In the genomic region with DNA sequence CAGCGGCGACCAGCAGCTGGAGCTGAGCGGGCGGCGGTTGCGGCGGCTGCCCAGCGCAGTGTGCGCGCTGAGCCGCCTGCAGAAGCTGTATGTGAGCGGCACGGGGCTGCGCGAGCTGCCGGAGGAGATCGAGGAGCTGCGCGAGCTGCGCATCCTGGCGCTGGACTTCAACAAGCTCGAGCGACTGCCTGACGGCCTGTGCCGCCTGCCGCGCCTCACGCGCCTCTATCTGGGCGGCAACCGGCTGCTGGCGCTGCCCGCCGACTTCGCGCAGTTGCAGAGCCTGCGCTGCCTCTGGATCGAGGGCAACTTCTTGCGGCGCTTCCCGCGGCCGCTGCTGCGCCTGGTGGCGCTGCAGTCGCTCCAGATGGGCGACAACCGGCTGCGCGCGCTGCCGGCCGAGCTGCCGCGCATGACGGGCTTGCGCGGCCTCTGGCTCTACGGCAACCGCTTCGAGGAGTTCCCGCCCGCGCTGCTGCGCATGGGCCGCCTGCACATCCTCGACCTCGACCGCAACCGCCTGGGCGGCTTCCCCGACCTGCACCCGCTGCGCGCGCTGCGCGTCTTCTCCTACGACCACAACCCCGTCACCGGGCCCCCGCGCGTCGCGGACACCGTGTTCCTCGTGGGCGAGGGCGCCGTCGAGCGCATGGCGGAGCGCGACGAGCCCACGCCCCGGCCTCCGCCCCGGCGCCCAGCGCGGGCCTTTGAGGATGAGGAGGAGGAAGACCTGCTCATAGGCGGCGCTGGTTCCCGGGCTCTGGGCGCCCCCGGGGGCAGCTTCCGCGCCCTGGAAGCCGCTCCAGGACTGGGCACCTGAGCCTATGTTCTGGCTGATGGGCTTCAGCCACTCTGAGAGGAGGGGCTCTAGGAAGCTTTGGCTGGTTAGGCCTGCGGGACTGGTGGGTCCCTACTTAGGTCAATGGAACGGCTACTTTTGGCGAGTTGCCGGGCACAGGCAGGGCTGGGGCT, we compare ENCODE assay signal across 8 cellular contexts.
DNase-seq lines count a peak whose midpoint lies in the region; ATAC-seq and TF ChIP-seq lines count a peak whose summit lies in the region.

No MANE protein-coding gene starts in this region.

- peak overlapping the region; percentile 80 to 98 (median 91) for H3K4me2 ChIP-seq in BLaER1 treated with 17β-estradiol and CSF1 and Interleukin-3, amounts not matched to agents 10 nM and 100 nM

- peak; percentile 58 for ATAC-seq in GM19452 (IDR thresholded peaks at IDR 0.05; ENCODE audit: unreplicated experiment)
- ATAC-seq in HG02970 (IDR thresholded peaks at IDR 0.05; ENCODE audit: low FRiP score, unreplicated experiment) = no peak

- peaks cover 0 to 63% (median 18%) of the 10 kb centered on the region in 11 experiments; a peak in 11 of 22 replicates for H4K20me1 ChIP-seq in BLaER1 treated with 17β-estradiol and CSF1 and Interleukin-3, amounts not matched to agents 10 nM and 100 nM

- H3K27me3 ChIP-seq in BLaER1 treated with 17β-estradiol and CSF1 and Interleukin-3, amounts not matched to agents 10 nM and 100 nM = peaks cover 57 to 68% (median 60%) of the 10 kb centered on the region in 11 experiments

- TF ChIP-seq CTCF in LNCaP clone FGC (IDR thresholded peaks at IDR 0.05; ENCODE audit: control insufficient read depth, extremely low read depth, insufficient read depth) = peak; percentile 78

- peak overlapping the region; percentile 40 to 68 (median 56); a peak in 19 of 20 replicates for H3K4me3 ChIP-seq in BLaER1 treated with 17β-estradiol and CSF1 and Interleukin-3, amounts not matched to agents 10 nM and 100 nM
- H3K4me3 ChIP-seq in LNCaP clone FGC (ENCODE audit: low read depth, low read length) = peak overlapping the region; percentile 32; the same call in 1 of the 2 replicates

- H3K36me3 ChIP-seq in BLaER1 treated with 17β-estradiol and CSF1 and Interleukin-3, amounts not matched to agents 10 nM and 100 nM = no peaks in the 10 kb centered on the region

- peak overlapping the region in 6 of 11 experiments; percentile 6 to 40 (median 18); a peak in 2 of 22 replicates for H3K27ac ChIP-seq in BLaER1 treated with 17β-estradiol and CSF1 and Interleukin-3, amounts not matched to agents 10 nM and 100 nM

- H3K4me1 ChIP-seq in BLaER1 treated with 17β-estradiol and CSF1 and Interleukin-3, amounts not matched to agents 10 nM and 100 nM = peaks cover 34 to 56% (median 52%) of the 10 kb centered on the region in 10 experiments

- peak; percentile 65 for DNase-seq in LNCaP clone FGC (ENCODE audit: low read depth)
- peak; percentile 53 for DNase-seq in SKM-1 (lab: John Stamatoyannopoulos, UW; ENCODE audit: unreplicated experiment)
- peak; percentile 44 for DNase-seq in amniotic stem cell (lab: John Stamatoyannopoulos, UW)
- DNase-seq in hepatic stellate cell (ENCODE audit: low spot score) = peak; percentile 89
- DNase-seq in retina = peak; percentile 95

- peak overlapping the region in 8 of 11 experiments; percentile 40 to 68 (median 50); a peak in 13 of 22 replicates for H3K9ac ChIP-seq in BLaER1 treated with 17β-estradiol and CSF1 and Interleukin-3, amounts not matched to agents 10 nM and 100 nM

- H3K9me3 ChIP-seq in BLaER1 treated with 17β-estradiol and CSF1 and Interleukin-3, amounts not matched to agents 10 nM and 100 nM (replicated peaks in 1 of 11) = no peaks in the 10 kb centered on the region

Comparison
In these comparisons a context has a peak if more than half of its experiments do, and no peak if none do; other contexts are left out.
1. DNase-seq: peak in every context shown above with its lines; median percentile 95 in retina; 89 in hepatic stellate cell; 65 in LNCaP clone FGC; 53 in SKM-1; 44 in amniotic stem cell.